In genomic region chr15:62027916-62028315, GRCh38 we compare ENCODE assay signal across 38 cellular contexts. TPM values are rescaled to one million over a fixed set of nuclear protein-coding genes. Genes with fewer than 3 reads are reported as not detected.
"Had no signal": no experiment of that assay in that cellular context is flagged by ENCODE, and none has a peak within 500 bp of the region (broad histone marks: within the 10 kb centered on the region; RNA-seq: fewer than 3 reads in every experiment).

No MANE protein-coding gene starts in this region.

- H3K9me3 ChIP-seq: MG63, SJCRH30 had no signal

- H3K27me3 ChIP-seq: brain microvascular endothelial cell, MG63, SJCRH30 had no signal

- H3K4me1 ChIP-seq: SJCRH30 had no signal

- FAIRE-seq: colon had no signal

- H3K27ac ChIP-seq: brain microvascular endothelial cell, SJCRH30, SK-N-MC had no signal

- H3K36me3 ChIP-seq: brain microvascular endothelial cell had no signal

- ATAC-seq: activated CD8-positive, alpha-beta memory T cell treated with anti-CD3 and anti-CD28 coated beads, Interleukin-2, amount 10 ng/mL, durations not matched to agents 7 days and 5 days had no signal

- DNase-seq: activated CD4-positive, alpha-beta memory T cell treated with anti-CD3 and anti-CD28 coated beads, Interleukin-2, amount 10 ng/mL, durations not matched to agents 7 days and 5 days; activated CD4-positive, alpha-beta T cell treated with anti-CD3 and anti-CD28 coated beads for 4 hours; activated CD4-positive, alpha-beta T cell treated with anti-CD3 and anti-CD28 coated beads, Interleukin-2, amount 50 U/mL, for 1 hour; activated CD4-positive, CD25-positive, alpha-beta regulatory T cell treated with anti-CD3 and anti-CD28 coated beads, Interleukin-2, amount 50 U/mL, for 72 hours; activated CD8-positive, alpha-beta memory T cell treated with anti-CD3 and anti-CD28 coated beads for 24 hours; activated CD8-positive, alpha-beta memory T cell treated with anti-CD3 and anti-CD28 coated beads, Interleukin-2, amount 10 ng/mL, durations not matched to agents 7 days and 5 days; activated CD8-positive, alpha-beta memory T cell treated with anti-CD3 and anti-CD28 coated beads, Interleukin-2, amount 50 U/mL, for 48 hours; activated effector memory CD4-positive, alpha-beta T cell treated with anti-CD3 and anti-CD28 coated beads, Interleukin-2, amount 50 U/mL, for 16 hours; activated naive CD4-positive, alpha-beta T cell; activated naive CD4-positive, alpha-beta T cell treated with anti-CD3 and anti-CD28 coated beads, Interleukin-2, amount 50 U/mL, for 16 hours; activated naive CD8-positive, alpha-beta T cell treated with anti-CD3 and anti-CD28 coated beads for 36 hours; activated T-cell treated with anti-CD3 and anti-CD28 coated beads, Interleukin-2, amount 50 U/mL, for 48 hours; amniotic stem cell; aorta; brain microvascular endothelial cell; central memory CD4-positive, alpha-beta T cell; Kasumi-1; KG1; MG63; MV-4-11; NCI-H1092 treated with DMSO at 0.1 percent for 48 hours; NCI-H1417; NCI-H146; NCI-H187; NCI-H2029 treated with DMSO at 0.1 percent for 48 hours; NCI-H226; NCI-H526; NCI-H748 treated with DMSO at 0.1 percent for 48 hours; NK-92 treated with Interleukin-12 subunit alpha and Interleukin-12 subunit beta, amount 100 ng/mL, for 24 hours; OCI-M1; SHP77; SJCRH30; T1000 had no signal

- H3K4me3 ChIP-seq: MG63, SJCRH30, SK-N-MC had no signal

RNA-seq across cellular contexts. Expression of gene C2CD4A, which starts 38.9 kb away (rescaled TPM):
- total RNA-seq: RPMI7951; T-helper 1 cell treated with Interleukin-12 subunit alpha and Interleukin-12 subunit beta and Interleukin-4 antibody, amounts not matched to agents 30 ng/mL and 1 ng/mL, for 36 hours; T-helper 2 cell treated with Interferon-gamma antibody and Interleukin-4, amounts not matched to agents 100 ng/mL and 5 ng/mL, for 36 hours had no signal
- polyA plus RNA-seq: aorta had no signal
